ENCODE assay signal across 21 cellular contexts in the genomic region with DNA sequence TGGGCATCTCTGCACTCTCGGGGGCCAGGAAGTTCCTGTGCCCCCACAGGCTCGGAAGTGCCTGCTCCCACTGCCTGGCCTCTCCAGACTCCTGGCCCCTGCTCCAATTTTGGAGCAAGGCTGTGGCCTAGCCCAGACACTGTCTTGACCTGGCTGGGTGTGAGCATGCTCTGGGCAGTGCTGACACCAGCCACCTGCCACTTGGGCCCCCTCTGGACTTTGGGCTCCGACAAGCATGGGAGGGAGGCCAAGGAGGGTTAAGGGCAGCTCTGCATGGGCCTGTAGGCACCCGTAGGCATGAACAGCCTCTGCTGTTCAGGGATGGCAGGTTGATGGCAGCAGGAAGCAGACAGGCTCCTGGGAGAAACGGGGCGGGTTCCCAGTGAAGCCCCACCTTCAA.
"Had no signal": no experiment of that assay in that cellular context is flagged by ENCODE, and none has a peak within 500 bp of the region (broad histone marks: within the 10 kb centered on the region; RNA-seq: fewer than 3 reads in every experiment).

No MANE protein-coding gene starts in this region.

- DNase-seq: KBM-7, MG63, NCI-H1092, NCI-H1105 treated with DMSO at 0.1 percent for 48 hours, NCI-H1417 treated with DMSO at 0.1 percent for 48 hours, NCI-H187, NCI-H2029, NCI-H2081 treated with DMSO at 0.1 percent for 48 hours, NCI-H2171, NCI-H226, NCI-H446, NCI-H510A, NCI-H524 treated with DMSO at 0.1 percent for 48 hours, NCI-H69, NCI-H774, Right ventricle myocardium superior, RPMI8226, SIG-M5 had no signal

- H3K36me3 ChIP-seq: MG63, SJSA1 had no signal

- H3K4me3 ChIP-seq: MG63, SJSA1, SK-N-MC had no signal

- H3K27ac ChIP-seq: SJSA1, SK-N-MC had no signal

- H3K9me3 ChIP-seq: MG63, SJSA1 had no signal

- H3K27me3 ChIP-seq: MG63, SJSA1 had no signal

- FAIRE-seq: RCC 7860 had no signal
